ENCODE assay signal across 1 cellular context in genomic region chr2:54604771-54605350, GRCh38.
TF ChIP-seq lines count a peak whose summit lies in the region.

No MANE protein-coding gene starts in this region.

TF ChIP-seq in GM23338, 12 proteins besides CTCF, POLR2A, EP300 and RAD21 (continued from another document):
- TF ChIP-seq REST (IDR thresholded peaks at IDR 0.05; ENCODE audit: unreplicated experiment), result no peak
- TF ChIP-seq STAT1 (IDR thresholded peaks at IDR 0.05; ENCODE audit: unreplicated experiment), result no peak
- no peak for TF ChIP-seq ZNF462 (CRISPR knock-in tag; IDR thresholded peaks at IDR 0.05)
- TF ChIP-seq ETS1 (IDR thresholded peaks at IDR 0.05), result no peak
- no peak for TF ChIP-seq POLR2AphosphoS5 (IDR thresholded peaks at IDR 0.05; ENCODE audit: low read depth)
- no peak for TF ChIP-seq CREB1 (CRISPR knock-in tag; IDR thresholded peaks at IDR 0.05; ENCODE audit: low read depth)
- TF ChIP-seq JUNB (IDR thresholded peaks at IDR 0.05; ENCODE audit: unreplicated experiment), result no peak
- no peak for TF ChIP-seq EZH2phosphoT487 (IDR thresholded peaks at IDR 0.05; ENCODE audit: unreplicated experiment)
